In genomic region chr7:132437730-132438129, GRCh38 we compare ENCODE assay signal across 13 cellular contexts.
A peak's percentile ranks its signal among the peaks of the same experiment; 100 is the strongest.
DNase-seq lines count a peak whose midpoint lies in the region; ATAC-seq and TF ChIP-seq lines count a peak whose summit lies in the region.
"Had no signal": no experiment of that assay in that cellular context is flagged by ENCODE, and none has a peak within 500 bp of the region (broad histone marks: within the 10 kb centered on the region; RNA-seq: fewer than 3 reads in every experiment).

No MANE protein-coding gene starts in this region.

- H3K27me3 ChIP-seq in SK-N-SH (ENCODE audit: insufficient read depth), result no peaks in the 10 kb centered on the region
- no peaks in the 10 kb centered on the region for H3K27me3 ChIP-seq in naive thymus-derived CD4-positive, alpha-beta T cell (ENCODE audit: control insufficient read depth in 2 of 2, insufficient read depth in 2 of 2, low read length in 2 of 2)
- H3K27me3 ChIP-seq: ovary, SJCRH30 had no signal

- DNase-seq in SK-N-SH, result no peak
- DNase-seq in Kasumi-1 (lab: John Stamatoyannopoulos, UW), result peak; percentile 43 to 65
- peak; percentile 30 for DNase-seq in activated naive CD8-positive, alpha-beta T cell treated with anti-CD3 and anti-CD28 coated beads, Interleukin-2, amount 50 U/mL, for 24 hours
- peak in 7 of 9 donors; percentile 25 to 60 (median 51) for DNase-seq in naive thymus-derived CD4-positive, alpha-beta T cell
- DNase-seq in NCI-H2029 (lab: John Stamatoyannopoulos, UW), result no peak
- DNase-seq in NCI-H1436 (lab: John Stamatoyannopoulos, UW), result no peak
- DNase-seq: EL; NCI-H524 treated with DMSO at 0.1 percent for 48 hours; ovary; SJCRH30; stimulated activated CD4-positive, alpha-beta T cell treated with anti-CD3 and anti-CD28 coated beads, Interleukin-2, amount 100 ng/mL, for 48 hours had no signal

- TF ChIP-seq RAD21 in SK-N-SH (IDR thresholded peaks at IDR 0.05; ENCODE audit: low read length), result no peak

- no peak for TF ChIP-seq CTCF in SK-N-SH (IDR thresholded peaks at IDR 0.05)

- WGBS in SK-N-SH (ENCODE audit: low lambda C conversion rate), result 86% methylated on average over 5 of the region's 5 CpGs

- H3K79me2 ChIP-seq in SK-N-SH (ENCODE audit: insufficient read depth), result no peaks in the 10 kb centered on the region

- H3K4me3 ChIP-seq in SK-N-SH (ENCODE audit: low read depth in 2 of 2, low read length in 1 of 2), result no peak overlapping the region
- peak overlapping the region; percentile 19 for H3K4me3 ChIP-seq in naive thymus-derived CD4-positive, alpha-beta T cell (ENCODE audit: low read length)
- H3K4me3 ChIP-seq: ovary, SJCRH30 had no signal

- no peak overlapping the region for H2AFZ ChIP-seq in SK-N-SH (ENCODE audit: low read depth)

- CTCF ChIA-PET in SK-N-SH (lab: Yijun Ruan, JAX), result interaction anchor here (0.8 to 4.5 kb wide), 8 partner anchors 8 to 119 kb away, joined by 3 to 15 read pairs (median 4); no protein-coding TSS in a partner anchor
- CTCF ChIA-PET in naive thymus-derived CD4-positive, alpha-beta T cell (lab: Charles Lee), result interaction anchor here (2.5 kb wide), 1 partner anchor 143 kb away, joined by 7 read pairs; no protein-coding TSS in a partner anchor

- no peak for ATAC-seq in SK-N-SH treated with all-trans-retinoic acid at 6 μM for 48 hours
- peak; percentile 63 for ATAC-seq in activated naive CD8-positive, alpha-beta T cell treated with anti-CD3 and anti-CD28 coated beads, Interleukin-2, amount 50 U/mL, for 24 hours
- peak; percentile 58 for ATAC-seq in naive thymus-derived CD4-positive, alpha-beta T cell
- no peak for ATAC-seq in GM19455 (IDR thresholded peaks at IDR 0.05; ENCODE audit: unreplicated experiment)

- peak overlapping the region; percentile 33 for H3K4me3 Mint-ChIP-seq in activated naive CD8-positive, alpha-beta T cell treated with anti-CD3 and anti-CD28 coated beads, Interleukin-2, amount 50 U/mL, for 24 hours
- H3K4me3 Mint-ChIP-seq in naive thymus-derived CD4-positive, alpha-beta T cell, result peak overlapping the region; percentile 12 to 83 (median 68)

- peaks cover 66% of the 10 kb centered on the region for H3K4me1 Mint-ChIP-seq in activated naive CD8-positive, alpha-beta T cell treated with anti-CD3 and anti-CD28 coated beads, Interleukin-2, amount 50 U/mL, for 24 hours
- peaks cover 51 to 94% (median 81%) of the 10 kb centered on the region in 7 donors for H3K4me1 Mint-ChIP-seq in naive thymus-derived CD4-positive, alpha-beta T cell

- peak overlapping the region; percentile 45 for H3K27ac Mint-ChIP-seq in activated naive CD8-positive, alpha-beta T cell treated with anti-CD3 and anti-CD28 coated beads, Interleukin-2, amount 50 U/mL, for 24 hours
- H3K27ac Mint-ChIP-seq in naive thymus-derived CD4-positive, alpha-beta T cell, result peak overlapping the region; percentile 17 to 85 (median 71)

- intact Hi-C loops in naive thymus-derived CD4-positive, alpha-beta T cell (cut with micrococcal nuclease), result loop anchor here (1.0 to 10.0 kb wide), 7 partner anchors 13 to 1203 kb away; partner anchors contain the start of gene CHCHD3 (in 1 of the 2)

- no peaks in the 10 kb centered on the region for H3K36me3 ChIP-seq in SK-N-SH (replicated peaks in 1 of 2; ENCODE audit: control insufficient read depth in 1 of 2, insufficient read depth in 2 of 2, low read length in 1 of 2)
- H3K36me3 ChIP-seq in naive thymus-derived CD4-positive, alpha-beta T cell (ENCODE audit: control insufficient read depth in 2 of 3, insufficient read depth in 3 of 3, low read length in 3 of 3), result no peaks in the 10 kb centered on the region
- H3K36me3 ChIP-seq: ovary, SJCRH30 had no signal

- no peak overlapping the region for H3K9ac ChIP-seq in SK-N-SH

- H3K9me3 ChIP-seq in SK-N-SH, result no peaks in the 10 kb centered on the region
- no peaks in the 10 kb centered on the region for H3K9me3 ChIP-seq in naive thymus-derived CD4-positive, alpha-beta T cell (ENCODE audit: control insufficient read depth in 2 of 3, low read length in 3 of 3)
- H3K9me3 ChIP-seq: ovary, SJCRH30 had no signal

- H4K20me1 ChIP-seq in SK-N-SH (ENCODE audit: insufficient read depth), result no peaks in the 10 kb centered on the region

- H3K27me3 Mint-ChIP-seq in activated naive CD8-positive, alpha-beta T cell treated with anti-CD3 and anti-CD28 coated beads, Interleukin-2, amount 50 U/mL, for 24 hours, result no peaks in the 10 kb centered on the region
- H3K27me3 Mint-ChIP-seq in naive thymus-derived CD4-positive, alpha-beta T cell, result peaks cover 0 to 3% (median 0%) of the 10 kb centered on the region in 5 donors

- H3K36me3 Mint-ChIP-seq in activated naive CD8-positive, alpha-beta T cell treated with anti-CD3 and anti-CD28 coated beads, Interleukin-2, amount 50 U/mL, for 24 hours (ENCODE audit: low read depth), result no peaks in the 10 kb centered on the region
- H3K36me3 Mint-ChIP-seq in naive thymus-derived CD4-positive, alpha-beta T cell, result peaks cover 0 to 41% (median 0%) of the 10 kb centered on the region in 5 donors

- H3F3A ChIP-seq in SK-N-SH (replicated peaks; ENCODE audit: insufficient read depth), result no peaks in the 10 kb centered on the region

- H3K27ac ChIP-seq in SK-N-SH (ENCODE audit: low read depth in 2 of 2, low read length in 1 of 2), result no peak overlapping the region; a peak in 1 of 4 replicates
- peak overlapping the region; percentile 14 for H3K27ac ChIP-seq in naive thymus-derived CD4-positive, alpha-beta T cell (ENCODE audit: low read depth, low read length)
- H3K27ac ChIP-seq: ovary, SJCRH30 had no signal

- H3K4me1 ChIP-seq in SK-N-SH (ENCODE audit: control insufficient read depth in 1 of 2, insufficient read depth in 2 of 2, low read depth in 1 of 2, low read length in 1 of 2), result peaks cover 0 to 56% of the 10 kb centered on the region in 2 experiments; a peak in 2 of 4 replicates
- peaks cover 36 to 78% of the 10 kb centered on the region in 2 donors for H3K4me1 ChIP-seq in naive thymus-derived CD4-positive, alpha-beta T cell (ENCODE audit: control insufficient read depth in 2 of 2, insufficient read depth in 2 of 2, low read length in 2 of 2)
- H3K4me1 ChIP-seq: SJCRH30 had no signal

- no peaks in the 10 kb centered on the region for H3K9me3 Mint-ChIP-seq in activated naive CD8-positive, alpha-beta T cell treated with anti-CD3 and anti-CD28 coated beads, Interleukin-2, amount 50 U/mL, for 24 hours
- peaks cover 0 to 2% (median 0%) of the 10 kb centered on the region in 11 donors for H3K9me3 Mint-ChIP-seq in naive thymus-derived CD4-positive, alpha-beta T cell

- POLR2A ChIA-PET in SK-N-SH (lab: Yijun Ruan, JAX), result no interaction called here
- POLR2A ChIA-PET in naive thymus-derived CD4-positive, alpha-beta T cell (lab: Charles Lee), result interaction anchor here (0.6 to 2.0 kb wide), 7 partner anchors 9 to 29 kb away, joined by 3 to 7 read pairs (median 3); no protein-coding TSS in a partner anchor

- H3K9me2 ChIP-seq in SK-N-SH, result no peaks in the 10 kb centered on the region

- no peak for TF ChIP-seq EP300 in SK-N-SH (IDR thresholded peaks at IDR 0.05; ENCODE audit: borderline replicate concordance in 1 of 2, low read depth in 1 of 2, low read length in 1 of 2)

- H3K4me2 ChIP-seq in SK-N-SH, result no peak overlapping the region

TF ChIP-seq in SK-N-SH, 30 proteins besides CTCF, POLR2A, EP300 and RAD21:
- no peak for TF ChIP-seq RCOR1 (IDR thresholded peaks at IDR 0.05; ENCODE audit: low read length)
- TF ChIP-seq MXI1 (IDR thresholded peaks at IDR 0.05; ENCODE audit: low read depth, low read length), result peak; percentile 22; the same call in 1 of the 2 replicates
TF ChIP-seq in SK-N-SH: peak in this region for 1.

TF ChIP-seq in SK-N-SH treated with all-trans-retinoic acid at 6 μM for 48 hours, 23 proteins besides CTCF, POLR2A, EP300 and RAD21:
- TF ChIP-seq POU6F1 (CRISPR knock-in tag; IDR thresholded peaks at IDR 0.05; ENCODE audit: borderline replicate concordance, low read depth) (no peak), CSDC2 (CRISPR knock-in tag; IDR thresholded peaks at IDR 0.05) (no peak), ZNF70 (CRISPR knock-in tag; IDR thresholded peaks at IDR 0.05) (no peak), ZFP3 (CRISPR knock-in tag; IDR thresholded peaks at IDR 0.05) (no peak), ZC3H10 (CRISPR knock-in tag; IDR thresholded peaks at IDR 0.05) (no peak), TOX (CRISPR knock-in tag; IDR thresholded peaks at IDR 0.05; ENCODE audit: borderline replicate concordance) (no peak), RARB (CRISPR knock-in tag; IDR thresholded peaks at IDR 0.05) (no peak), ZNF8 (CRISPR knock-in tag; IDR thresholded peaks at IDR 0.05) (no peak), GLIS3 (CRISPR knock-in tag; IDR thresholded peaks at IDR 0.05) (no peak), ESRRG (CRISPR knock-in tag; IDR thresholded peaks at IDR 0.05) (no peak), ZNF565 (CRISPR knock-in tag; conservative IDR thresholded peaks at IDR 0.05; ENCODE audit: low read depth) (no peak)

Comparison
In these comparisons a context has a peak if more than half of its experiments do, and no peak if none do; other contexts are left out.
1. DNase-seq: peak in Kasumi-1 (2 of 2), activated naive CD8-positive, alpha-beta T cell treated with anti-CD3 and anti-CD28 coated beads, Interleukin-2, amount 50 U/mL, for 24 hours (single experiment) and naive thymus-derived CD4-positive, alpha-beta T cell (7 of 9); none in SK-N-SH (single experiment), NCI-H2029 (single experiment) and NCI-H1436 (single experiment).
2. ATAC-seq: peak in activated naive CD8-positive, alpha-beta T cell treated with anti-CD3 and anti-CD28 coated beads, Interleukin-2, amount 50 U/mL, for 24 hours (single experiment) and naive thymus-derived CD4-positive, alpha-beta T cell (single experiment); none in SK-N-SH treated with all-trans-retinoic acid at 6 μM for 48 hours (single experiment) and GM19455 (single experiment).